Comparison of ENCODE assay signal across 30 cellular contexts in genomic region chr1:147337040-147337439, GRCh38.
DNase-seq lines count a peak whose midpoint lies in the region; ATAC-seq, FAIRE-seq and TF ChIP-seq lines count a peak whose summit lies in the region.
"Had no signal": no experiment of that assay in that cellular context is flagged by ENCODE, and none has a peak within 500 bp of the region (broad histone marks: within the 10 kb centered on the region; RNA-seq: fewer than 3 reads in every experiment).

No MANE protein-coding gene starts in this region.

- FAIRE-seq in GM12891 (lab: Jason Lieb, UNC) = no peak
- FAIRE-seq: GM18507, HepG2, RCC 7860, small intestine, urothelium cell line had no signal

- DNase-seq in AG20443 (ENCODE audit: low spot score) (peak; percentile 18), endothelial cell (ENCODE audit: low spot score) (peak; percentile 37), myocyte (ENCODE audit: low read depth) (peak; percentile 5), T-helper 9 cell (no peak), GM12891 (ENCODE audit: insufficient read length, low spot score) (no peak)
- no peak for DNase-seq in naive thymus-derived CD8-positive, alpha-beta T cell
- DNase-seq in activated CD4-positive, alpha-beta T cell treated with anti-CD3 and anti-CD28 coated beads, Interleukin-2, amount 10 ng/mL, durations not matched to agents 7 days and 5 days = no peak
- DNase-seq: ACHN; activated B cell treated with CpG ODN at 0.5 μM for 24 hours; activated CD8-positive, alpha-beta T cell treated with anti-CD3 and anti-CD28 coated beads for 36 hours; activated naive CD4-positive, alpha-beta T cell treated with anti-CD3 and anti-CD28 coated beads, Interleukin-2, amount 10 ng/mL, durations not matched to agents 7 days and 5 days; activated T-cell treated with anti-CD3 and anti-CD28 coated beads, Interleukin-2, amount 50 U/mL, for 1 hour; CD4-positive, CD25-positive, alpha-beta regulatory T cell; central memory CD4-positive, alpha-beta T cell; DMS53; effector CD4-positive, alpha-beta T cell; GOT3; MG63; naive B cell; NCI-H146; NCI-H226; small intestine; stimulated activated CD4-positive, alpha-beta T cell treated with anti-CD3 and anti-CD28 coated beads, Interleukin-4, amount 100 ng/mL, for 1 hour had no signal

- no peak overlapping the region for H3K4me3 ChIP-seq in HEK293 (ENCODE audit: low read depth, low read length)
- H3K4me3 ChIP-seq: esophagus muscularis mucosa, MG63 had no signal

- H3K27ac ChIP-seq in HEK293 (ENCODE audit: extremely low read depth, low read depth, low read length) = no peak overlapping the region
- H3K27ac ChIP-seq: esophagus muscularis mucosa had no signal

- no peaks in the 10 kb centered on the region for H3K27me3 Mint-ChIP-seq in endothelial cell (ENCODE audit: unreplicated experiment)
- H3K27me3 Mint-ChIP-seq in naive thymus-derived CD8-positive, alpha-beta T cell = peaks cover 15 to 50% (median 31%) of the 10 kb centered on the region in 5 donors
- H3K27me3 Mint-ChIP-seq in activated CD4-positive, alpha-beta T cell treated with anti-CD3 and anti-CD28 coated beads, Interleukin-2, amount 10 ng/mL, durations not matched to agents 7 days and 5 days = peaks cover 29% of the 10 kb centered on the region

- POLR2A ChIA-PET in HEK293 (lab: Yijun Ruan, JAX) = no interaction called here
- POLR2A ChIA-PET in naive thymus-derived CD8-positive, alpha-beta T cell (lab: Charles Lee) = no interaction called here
- POLR2A ChIA-PET in activated CD4-positive, alpha-beta T cell treated with anti-CD3 and anti-CD28 coated beads, Interleukin-2, amount 10 ng/mL, durations not matched to agents 7 days and 5 days (lab: Charles Lee) = no interaction called here

- H3K4me1 ChIP-seq in HEK293 (ENCODE audit: control insufficient read depth, insufficient read depth, low read length) = no peaks in the 10 kb centered on the region
- H3K4me1 ChIP-seq: esophagus muscularis mucosa had no signal

- H3K36me3 ChIP-seq in HEK293 (ENCODE audit: control insufficient read depth in 2 of 2, insufficient read depth in 1 of 2, low read length in 2 of 2) = no peaks in the 10 kb centered on the region
- H3K36me3 ChIP-seq: esophagus muscularis mucosa, MG63 had no signal

- TF ChIP-seq POLR2A in GM12891 (IDR thresholded peaks at IDR 0.05; ENCODE audit: low read depth, low read length) = no peak

- H3K4me1 Mint-ChIP-seq in endothelial cell (ENCODE audit: unreplicated experiment) = peaks cover 24% of the 10 kb centered on the region
- H3K4me1 Mint-ChIP-seq in naive thymus-derived CD8-positive, alpha-beta T cell = peaks cover 0 to 1% (median 0%) of the 10 kb centered on the region in 4 donors
- no peaks in the 10 kb centered on the region for H3K4me1 Mint-ChIP-seq in activated CD4-positive, alpha-beta T cell treated with anti-CD3 and anti-CD28 coated beads, Interleukin-2, amount 10 ng/mL, durations not matched to agents 7 days and 5 days
- H3K4me1 Mint-ChIP-seq: activated B cell treated with CpG ODN at 0.5 μM for 24 hours; activated naive CD4-positive, alpha-beta T cell treated with anti-CD3 and anti-CD28 coated beads, Interleukin-2, amount 10 ng/mL, durations not matched to agents 7 days and 5 days; CD4-positive, CD25-positive, alpha-beta regulatory T cell; naive B cell had no signal

- CTCF ChIA-PET in HEK293 (lab: Yijun Ruan, JAX) = interaction anchor here (1.1 kb wide), 1 partner anchor 53 kb away, joined by 3 read pairs; no protein-coding TSS in a partner anchor
- CTCF ChIA-PET in activated CD4-positive, alpha-beta T cell treated with anti-CD3 and anti-CD28 coated beads, Interleukin-2, amount 10 ng/mL, durations not matched to agents 7 days and 5 days (lab: Charles Lee) = no interaction called here

- no peaks in the 10 kb centered on the region for H3K9me3 ChIP-seq in HEK293 (ENCODE audit: control insufficient read depth, insufficient read depth, low read depth, low read length)
- H3K9me3 ChIP-seq: MG63 had no signal

- no peak for TF ChIP-seq CTCF in HEK293 (tag by site-specific recombination; IDR thresholded peaks at IDR 0.05)
- no peak for TF ChIP-seq CTCF in endothelial cell (IDR thresholded peaks at IDR 0.05; ENCODE audit: unreplicated experiment)

- no peaks in the 10 kb centered on the region for H3K36me3 Mint-ChIP-seq in endothelial cell (ENCODE audit: low read depth, unreplicated experiment)
- H3K36me3 Mint-ChIP-seq in naive thymus-derived CD8-positive, alpha-beta T cell = no peaks in the 10 kb centered on the region
- no peaks in the 10 kb centered on the region for H3K36me3 Mint-ChIP-seq in activated CD4-positive, alpha-beta T cell treated with anti-CD3 and anti-CD28 coated beads, Interleukin-2, amount 10 ng/mL, durations not matched to agents 7 days and 5 days (ENCODE audit: low read depth)
- H3K36me3 Mint-ChIP-seq: activated naive CD4-positive, alpha-beta T cell treated with anti-CD3 and anti-CD28 coated beads, Interleukin-2, amount 10 ng/mL, durations not matched to agents 7 days and 5 days; CD4-positive, CD25-positive, alpha-beta regulatory T cell; naive B cell had no signal

- no peaks in the 10 kb centered on the region for H3K9me3 Mint-ChIP-seq in endothelial cell (ENCODE audit: unreplicated experiment)
- H3K9me3 Mint-ChIP-seq in naive thymus-derived CD8-positive, alpha-beta T cell = peaks cover 0 to 3% (median 0%) of the 10 kb centered on the region in 9 donors
- no peaks in the 10 kb centered on the region for H3K9me3 Mint-ChIP-seq in activated CD4-positive, alpha-beta T cell treated with anti-CD3 and anti-CD28 coated beads, Interleukin-2, amount 10 ng/mL, durations not matched to agents 7 days and 5 days
- H3K9me3 Mint-ChIP-seq: activated B cell treated with CpG ODN at 0.5 μM for 24 hours; activated CD8-positive, alpha-beta T cell treated with anti-CD3 and anti-CD28 coated beads for 36 hours; activated naive CD4-positive, alpha-beta T cell treated with anti-CD3 and anti-CD28 coated beads, Interleukin-2, amount 10 ng/mL, durations not matched to agents 7 days and 5 days had no signal

- ATAC-seq in naive thymus-derived CD8-positive, alpha-beta T cell = no peak
- ATAC-seq: activated CD8-positive, alpha-beta T cell treated with anti-CD3 and anti-CD28 coated beads for 36 hours; HepG2 had no signal

- H3K4me3 Mint-ChIP-seq in endothelial cell (ENCODE audit: unreplicated experiment) = no peak overlapping the region
- H3K4me3 Mint-ChIP-seq in naive thymus-derived CD8-positive, alpha-beta T cell = no peak overlapping the region
- no peak overlapping the region for H3K4me3 Mint-ChIP-seq in activated CD4-positive, alpha-beta T cell treated with anti-CD3 and anti-CD28 coated beads, Interleukin-2, amount 10 ng/mL, durations not matched to agents 7 days and 5 days
- H3K4me3 Mint-ChIP-seq: activated B cell treated with CpG ODN at 0.5 μM for 24 hours; activated CD8-positive, alpha-beta T cell treated with anti-CD3 and anti-CD28 coated beads for 36 hours; activated naive CD4-positive, alpha-beta T cell treated with anti-CD3 and anti-CD28 coated beads, Interleukin-2, amount 10 ng/mL, durations not matched to agents 7 days and 5 days; CD4-positive, CD25-positive, alpha-beta regulatory T cell; naive B cell had no signal

- H3K27ac Mint-ChIP-seq in endothelial cell (ENCODE audit: unreplicated experiment) = peak overlapping the region; percentile 48
- H3K27ac Mint-ChIP-seq in naive thymus-derived CD8-positive, alpha-beta T cell = no peak overlapping the region
- no peak overlapping the region for H3K27ac Mint-ChIP-seq in activated CD4-positive, alpha-beta T cell treated with anti-CD3 and anti-CD28 coated beads, Interleukin-2, amount 10 ng/mL, durations not matched to agents 7 days and 5 days
- H3K27ac Mint-ChIP-seq: activated B cell treated with CpG ODN at 0.5 μM for 24 hours; activated CD8-positive, alpha-beta T cell treated with anti-CD3 and anti-CD28 coated beads for 36 hours; activated naive CD4-positive, alpha-beta T cell treated with anti-CD3 and anti-CD28 coated beads, Interleukin-2, amount 10 ng/mL, durations not matched to agents 7 days and 5 days; CD4-positive, CD25-positive, alpha-beta regulatory T cell; progenitor cell of endocrine pancreas had no signal

TF ChIP-seq in GM12891, 5 proteins besides CTCF, POLR2A, EP300 and RAD21:
- no peak for TF ChIP-seq PAX5 (IDR thresholded peaks at IDR 0.05; ENCODE audit: insufficient read depth, low read length, severe bottlenecking)
- no peak for TF ChIP-seq TAF1 (IDR thresholded peaks at IDR 0.05; ENCODE audit: low read depth, low read length)
- no peak for TF ChIP-seq POU2F2 (IDR thresholded peaks at IDR 0.05; ENCODE audit: low read depth, low read length)
- no peak for TF ChIP-seq SPI1 (IDR thresholded peaks at IDR 0.05; ENCODE audit: low read depth, low read length)
- no peak for TF ChIP-seq POLR2AphosphoS5 (IDR thresholded peaks at IDR 0.05; ENCODE audit: low read depth, low read length)

Comparison
In these comparisons a context has a peak if more than half of its experiments do, and no peak if none do; other contexts are left out.
1. DNase-seq: peak in AG20443 (single experiment), endothelial cell (single experiment) and myocyte (single experiment); none in T-helper 9 cell (single experiment), naive thymus-derived CD8-positive, alpha-beta T cell (0 of 10), GM12891 (single experiment) and activated CD4-positive, alpha-beta T cell treated with anti-CD3 and anti-CD28 coated beads, Interleukin-2, amount 10 ng/mL, durations not matched to agents 7 days and 5 days (single experiment).